8 cellular contexts compared by ENCODE assay signal in the genomic region with DNA sequence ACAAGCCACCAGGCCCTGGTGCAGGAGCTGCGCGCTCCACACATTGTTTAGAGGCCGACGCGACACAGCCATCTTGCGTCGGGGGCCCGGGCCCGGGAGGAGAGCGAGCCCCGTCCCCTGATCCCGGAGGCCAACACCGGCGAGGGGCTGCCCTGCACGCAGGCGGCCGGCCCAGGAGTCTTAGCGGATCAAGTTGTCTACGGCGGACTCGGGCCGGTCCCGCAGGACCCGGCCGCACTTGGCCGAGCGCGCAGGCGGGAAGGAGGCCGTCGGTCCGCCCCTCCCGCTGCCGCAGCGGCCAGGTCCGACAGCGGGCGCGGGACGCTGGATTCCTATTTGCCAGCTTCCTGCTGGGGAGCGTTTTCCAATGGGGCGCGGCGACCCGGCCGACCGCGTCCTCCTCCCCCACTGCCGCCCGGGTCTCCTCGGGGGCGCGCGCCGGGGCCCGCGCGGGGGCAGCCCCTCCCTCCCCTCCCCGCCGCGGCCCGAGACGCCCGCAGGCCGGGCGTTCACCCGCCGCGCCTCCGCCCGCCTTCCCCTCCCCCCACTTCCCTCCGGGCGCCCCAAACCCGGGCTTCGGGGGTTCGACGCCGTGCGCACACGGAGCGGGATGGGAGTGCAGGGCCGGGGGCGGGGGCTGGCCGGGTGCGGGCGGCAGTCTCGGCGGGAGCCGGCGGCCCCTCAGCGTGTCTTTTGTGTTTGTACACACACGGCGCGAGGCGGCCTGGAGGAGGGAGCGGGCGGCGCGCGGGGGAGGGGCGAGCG. TPM values are rescaled to one million over a fixed set of nuclear protein-coding genes. Genes with fewer than 3 reads are reported as not detected.
A peak's percentile ranks its signal among the peaks of the same experiment; 100 is the strongest.
DNase-seq lines count a peak whose midpoint lies in the region; ATAC-seq and TF ChIP-seq lines count a peak whose summit lies in the region.

No MANE protein-coding gene starts in this region.

- WGBS in mesodermal cell (ENCODE audit: insufficient coverage in 2 of 2), 2 experiments: 0% methylated on average over 50 to 51 of the region's 102 CpGs

- intact Hi-C loops in CD4-positive, alpha-beta T cell (cut with DNase I, micrococcal nuclease): loop anchor here in 1 of 2 experiments (1.0 to 10.0 kb wide), 8 partner anchors 63 to 873 kb away; a partner anchor contains a TSS

- peak overlapping the region; percentile 95 for H3K4me3 ChIP-seq in mesodermal cell (ENCODE audit: extremely low read depth, insufficient read depth, low read length, poor library complexity, severe bottlenecking)

- peaks cover 8% of the 10 kb centered on the region for H3K4me1 ChIP-seq in mesodermal cell (ENCODE audit: control insufficient read depth, insufficient read depth, low read length, poor library complexity, severe bottlenecking)

- no peak for ATAC-seq in CD4-positive, alpha-beta T cell (ENCODE audit: poor library complexity)
- ATAC-seq in GM19043 (IDR thresholded peaks at IDR 0.05; ENCODE audit: low read depth, unreplicated experiment) (peak; percentile 27), HG03159 (IDR thresholded peaks at IDR 0.05; ENCODE audit: unreplicated experiment) (peak; percentile 52)

- peaks cover 72% of the 10 kb centered on the region for H3K36me3 Mint-ChIP-seq in CD4-positive, alpha-beta T cell (ENCODE audit: low read depth)
- peaks cover 54% of the 10 kb centered on the region for H3K36me3 Mint-ChIP-seq in activated CD4-positive, alpha-beta memory T cell treated with anti-CD3 and anti-CD28 coated beads, Interleukin-2, amount 10 ng/mL, durations not matched to agents 7 days and 5 days (ENCODE audit: low read depth)
- peaks cover 40% of the 10 kb centered on the region for H3K36me3 Mint-ChIP-seq in stimulated activated naive CD8-positive, alpha-beta T cell treated with anti-CD3 and anti-CD28 coated beads, Interleukin-15, Interleukin-2, amounts not matched to agents 100 ng/mL and 50 ng/mL, for 24 hours (ENCODE audit: low read depth)

- H3K9me3 Mint-ChIP-seq in CD4-positive, alpha-beta T cell: no peaks in the 10 kb centered on the region
- H3K9me3 Mint-ChIP-seq in activated CD4-positive, alpha-beta memory T cell treated with anti-CD3 and anti-CD28 coated beads, Interleukin-2, amount 10 ng/mL, durations not matched to agents 7 days and 5 days: no peaks in the 10 kb centered on the region
- no peaks in the 10 kb centered on the region for H3K9me3 Mint-ChIP-seq in stimulated activated naive CD8-positive, alpha-beta T cell treated with anti-CD3 and anti-CD28 coated beads, Interleukin-15, Interleukin-2, amounts not matched to agents 100 ng/mL and 50 ng/mL, for 24 hours

- no peaks in the 10 kb centered on the region for H3K9me3 ChIP-seq in CD4-positive, alpha-beta T cell (ENCODE audit: control insufficient read depth, low read length)
- H3K9me3 ChIP-seq in mesodermal cell (ENCODE audit: control insufficient read depth, low read length): no peaks in the 10 kb centered on the region

- no peaks in the 10 kb centered on the region for H3K27me3 ChIP-seq in CD4-positive, alpha-beta T cell (ENCODE audit: control insufficient read depth, insufficient read depth, low read length)

- no peak for TF ChIP-seq CTCF in CD4-positive, alpha-beta T cell (IDR thresholded peaks at IDR 0.05)

- DNase-seq in CD4-positive, alpha-beta T cell: peak; percentile 24 to 64 (median 38)
- peak; percentile 69 for DNase-seq in NCI-H2227 treated with DMSO at 0.1 percent for 48 hours (lab: John Stamatoyannopoulos, UW)
- DNase-seq in activated CD4-positive, alpha-beta memory T cell treated with anti-CD3 and anti-CD28 coated beads, Interleukin-2, amount 10 ng/mL, durations not matched to agents 7 days and 5 days: peak; percentile 45
- peak; percentile 82 for DNase-seq in epidermal melanocyte (ENCODE audit: insufficient read length, low spot score)

- no peaks in the 10 kb centered on the region for H3K27me3 Mint-ChIP-seq in CD4-positive, alpha-beta T cell
- no peaks in the 10 kb centered on the region for H3K27me3 Mint-ChIP-seq in activated CD4-positive, alpha-beta memory T cell treated with anti-CD3 and anti-CD28 coated beads, Interleukin-2, amount 10 ng/mL, durations not matched to agents 7 days and 5 days
- H3K27me3 Mint-ChIP-seq in stimulated activated naive CD8-positive, alpha-beta T cell treated with anti-CD3 and anti-CD28 coated beads, Interleukin-15, Interleukin-2, amounts not matched to agents 100 ng/mL and 50 ng/mL, for 24 hours: no peaks in the 10 kb centered on the region

- POLR2A ChIA-PET in CD4-positive, alpha-beta T cell (lab: Charles Lee): interaction anchor here (0.6 to 6.7 kb wide), 44 partner anchors 9 to 1879 kb away, joined by 3 to 750 read pairs (median 6); a partner anchor contains a TSS
- POLR2A ChIA-PET in activated CD4-positive, alpha-beta memory T cell treated with anti-CD3 and anti-CD28 coated beads, Interleukin-2, amount 10 ng/mL, durations not matched to agents 7 days and 5 days (lab: Charles Lee): interaction anchor here (0.5 to 4.3 kb wide), 46 partner anchors 10 to 878 kb away, joined by 3 to 219 read pairs (median 5); a partner anchor contains a TSS

- peaks cover 31% of the 10 kb centered on the region for H3K36me3 ChIP-seq in mesodermal cell (ENCODE audit: control insufficient read depth, insufficient read depth, low read length)

- peaks cover 55% of the 10 kb centered on the region for H3K4me1 Mint-ChIP-seq in CD4-positive, alpha-beta T cell (ENCODE audit: low read depth)
- H3K4me1 Mint-ChIP-seq in activated CD4-positive, alpha-beta memory T cell treated with anti-CD3 and anti-CD28 coated beads, Interleukin-2, amount 10 ng/mL, durations not matched to agents 7 days and 5 days: peaks cover 34% of the 10 kb centered on the region
- peaks cover 35% of the 10 kb centered on the region for H3K4me1 Mint-ChIP-seq in stimulated activated naive CD8-positive, alpha-beta T cell treated with anti-CD3 and anti-CD28 coated beads, Interleukin-15, Interleukin-2, amounts not matched to agents 100 ng/mL and 50 ng/mL, for 24 hours (ENCODE audit: low read depth)

- H3K4me3 Mint-ChIP-seq in CD4-positive, alpha-beta T cell: peak overlapping the region; percentile 100
- peak overlapping the region; percentile 99 for H3K4me3 Mint-ChIP-seq in activated CD4-positive, alpha-beta memory T cell treated with anti-CD3 and anti-CD28 coated beads, Interleukin-2, amount 10 ng/mL, durations not matched to agents 7 days and 5 days
- peak overlapping the region; percentile 100 for H3K4me3 Mint-ChIP-seq in stimulated activated naive CD8-positive, alpha-beta T cell treated with anti-CD3 and anti-CD28 coated beads, Interleukin-15, Interleukin-2, amounts not matched to agents 100 ng/mL and 50 ng/mL, for 24 hours

- CTCF ChIA-PET in CD4-positive, alpha-beta T cell (lab: Charles Lee): interaction anchor here (0.8 to 1.8 kb wide), 2 partner anchors 60 to 62 kb away, joined by 6 read pairs; a partner anchor contains a TSS
- CTCF ChIA-PET in activated CD4-positive, alpha-beta memory T cell treated with anti-CD3 and anti-CD28 coated beads, Interleukin-2, amount 10 ng/mL, durations not matched to agents 7 days and 5 days (lab: Charles Lee): interaction anchor here (0.6 to 2.2 kb wide), 9 partner anchors 49 to 633 kb away, joined by 3 to 17 read pairs (median 4); a partner anchor contains a TSS

- peak overlapping the region; percentile 99 for H3K27ac Mint-ChIP-seq in CD4-positive, alpha-beta T cell
- H3K27ac Mint-ChIP-seq in activated CD4-positive, alpha-beta memory T cell treated with anti-CD3 and anti-CD28 coated beads, Interleukin-2, amount 10 ng/mL, durations not matched to agents 7 days and 5 days: peak overlapping the region; percentile 100
- peak overlapping the region; percentile 57 for H3K27ac Mint-ChIP-seq in stimulated activated naive CD8-positive, alpha-beta T cell treated with anti-CD3 and anti-CD28 coated beads, Interleukin-15, Interleukin-2, amounts not matched to agents 100 ng/mL and 50 ng/mL, for 24 hours

- peak overlapping the region; percentile 90 for H3K27ac ChIP-seq in CD4-positive, alpha-beta T cell (ENCODE audit: low read depth, low read length)
- H3K27ac ChIP-seq in mesodermal cell (ENCODE audit: low read depth, low read length, severe bottlenecking): peak overlapping the region; percentile 100

RNA-seq across cellular contexts. Expression of a gene that starts 0.5 kb away (rescaled TPM):
- total RNA-seq in CD4-positive, alpha-beta T cell: 100 to 1,000 TPM; 372 to 380 TPM
- total RNA-seq in activated CD4-positive, alpha-beta memory T cell treated with anti-CD3 and anti-CD28 coated beads, Interleukin-2, amount 10 ng/mL, durations not matched to agents 7 days and 5 days: 100 to 1,000 TPM; 480 to 486 TPM
- 906 TPM for polyA plus RNA-seq in mesodermal cell (2013, experiment 1 of 2)
- polyA plus RNA-seq in mesodermal cell (2013, experiment 2 of 2): 1,001 TPM
